In genomic region chr1:151859814-151860405, GRCh38 we compare ENCODE assay signal across 17 cellular contexts. TPM values are rescaled to one million over a fixed set of nuclear protein-coding genes. Genes with fewer than 3 reads are reported as not detected.
DNase-seq lines count a peak whose midpoint lies in the region; ATAC-seq, FAIRE-seq and TF ChIP-seq lines count a peak whose summit lies in the region.
"Had no signal": no experiment of that assay in that cellular context is flagged by ENCODE, and none has a peak within 500 bp of the region (broad histone marks: within the 10 kb centered on the region; RNA-seq: fewer than 3 reads in every experiment).

No MANE protein-coding gene starts in this region.

- peaks cover 4% of the 10 kb centered on the region; the same call in 1 of the 2 replicates for H3K9me1 ChIP-seq in IMR-90 (ENCODE audit: insufficient read depth, low read length)

- H3K9ac ChIP-seq in BLaER1 treated with 17β-estradiol and CSF1 and Interleukin-3, amounts not matched to agents 10 nM and 100 nM = peak overlapping the region in 1 of 11 experiments; percentile 21; a peak in 1 of 22 replicates
- no peak overlapping the region for H3K9ac ChIP-seq in IMR-90 (ENCODE audit: low read depth, low read length)
- H3K9ac ChIP-seq in GM12878 (ENCODE audit: control insufficient read depth, insufficient read depth, low read length) = no peak overlapping the region

- no peak overlapping the region for H3K18ac ChIP-seq in IMR-90 (ENCODE audit: low read depth, low read length)

- no peak overlapping the region for H2BK5ac ChIP-seq in IMR-90 (ENCODE audit: low read depth, low read length, poor library complexity, severe bottlenecking)

- H4K8ac ChIP-seq in IMR-90 (ENCODE audit: low read depth in 2 of 2, low read length in 2 of 2) = no peak overlapping the region

- no peak overlapping the region for H3K14ac ChIP-seq in IMR-90 (replicated peaks; ENCODE audit: low read depth, low read length)

- CTCF ChIA-PET in IMR-90 (lab: Yijun Ruan, JAX) = no interaction called here
- CTCF ChIA-PET in GM12878 (lab: Yijun Ruan, JAX) = interaction anchor here (0.6 to 2.8 kb wide), 4 partner anchors 14 to 48 kb away, joined by 3 to 6 read pairs (median 6); no protein-coding TSS in a partner anchor

- H3K36me3 Mint-ChIP-seq in naive B cell = no peaks in the 10 kb centered on the region

- peak overlapping the region; percentile 37 to 78 (median 65) for H3K4me2 ChIP-seq in BLaER1 treated with 17β-estradiol and CSF1 and Interleukin-3, amounts not matched to agents 10 nM and 100 nM
- H3K4me2 ChIP-seq in IMR-90 (ENCODE audit: low read depth, low read length) (no peak overlapping the region), GM12878 (ENCODE audit: control insufficient read depth, insufficient read depth) (no peak overlapping the region)

- DNase-seq in IMR-90 (no peak), GM12878 (ENCODE audit: low read depth, low spot score) (no peak), naive B cell (peak; percentile 14), small intestine (no peak), SKM-1 (lab: John Stamatoyannopoulos, UW; ENCODE audit: unreplicated experiment) (no peak), GM10266 (ENCODE audit: extremely low spot score) (no peak), NCI-H82 treated with DMSO at 0.1 percent for 48 hours (lab: John Stamatoyannopoulos, UW; ENCODE audit: unreplicated experiment) (no peak)
- DNase-seq: BE2C, GF-D8, H9, NCI-H1048, NCI-H2227 treated with DMSO at 0.1 percent for 48 hours, NCI-H526, Peyer's patch, SHP77 treated with DMSO at 0.1 percent for 48 hours had no signal

- peaks cover 6 to 18% (median 12%) of the 10 kb centered on the region in 3 donors for H3K4me1 Mint-ChIP-seq in naive B cell

- H3K4me1 ChIP-seq in BLaER1 treated with 17β-estradiol and CSF1 and Interleukin-3, amounts not matched to agents 10 nM and 100 nM = peaks cover 14 to 71% (median 19%) of the 10 kb centered on the region in 10 experiments
- H3K4me1 ChIP-seq in IMR-90 (ENCODE audit: control insufficient read depth, insufficient read depth, low read length) (peaks cover 1% of the 10 kb centered on the region; the same call in 1 of the 2 replicates), GM12878 (ENCODE audit: control insufficient read depth, insufficient read depth, low read length) (peaks cover 9% of the 10 kb centered on the region), small intestine (ENCODE audit: control insufficient read depth in 2 of 2, insufficient read depth in 1 of 2, low read depth in 1 of 2, low read length in 1 of 2) (no peaks in the 10 kb centered on the region)
- H3K4me1 ChIP-seq: BE2C, Peyer's patch had no signal

- no peak overlapping the region for H4K5ac ChIP-seq in IMR-90 (ENCODE audit: low read depth, low read length)

- H3K27ac Mint-ChIP-seq in naive B cell = peak overlapping the region in 5 of 6 donors; percentile 2 to 88 (median 54)
- H3K27ac Mint-ChIP-seq: H9 had no signal

- no peak overlapping the region for H3K23ac ChIP-seq in IMR-90 (ENCODE audit: low read depth, low read length)

- BruUV-seq in IMR-90 (replicated peaks; lab: Mats Ljungman, UMichigan) (no TSS peak), GM12878 (replicated peaks; lab: Mats Ljungman, UMichigan) (no TSS peak)

- peak; percentile 7 for FAIRE-seq in GM12878 (lab: Jason Lieb, UNC)
- FAIRE-seq in small intestine (lab: Jason Lieb, UNC) = no peak

- intact Hi-C loops in IMR-90 (cut with micrococcal nuclease) (no loop called here), GM12878 (cut with micrococcal nuclease; ENCODE audit: unreplicated experiment) (no loop called here)

- no peaks in the 10 kb centered on the region for H4K20me1 ChIP-seq in BLaER1 treated with 17β-estradiol and CSF1 and Interleukin-3, amounts not matched to agents 10 nM and 100 nM
- H4K20me1 ChIP-seq in IMR-90 (ENCODE audit: insufficient read depth, low read length) (no peaks in the 10 kb centered on the region), GM12878 (ENCODE audit: control insufficient read depth, insufficient read depth) (no peaks in the 10 kb centered on the region)

- H3K79me2 ChIP-seq in GM12878 (ENCODE audit: control insufficient read depth, insufficient read depth, low read length) = no peaks in the 10 kb centered on the region

- no peak for TF ChIP-seq POLR2A in IMR-90 (IDR thresholded peaks at IDR 0.05; ENCODE audit: low read depth, low read length)
- no peak for TF ChIP-seq POLR2A in GM12878 (IDR thresholded peaks at IDR 0.05; ENCODE audit: low read depth, low read length)

- no peak overlapping the region for H2BK20ac ChIP-seq in IMR-90 (ENCODE audit: low read depth, low read length)

- H3K4me3 Mint-ChIP-seq in naive B cell = peak overlapping the region in 1 of 8 donors; percentile 51

- H3K56ac ChIP-seq in IMR-90 (ENCODE audit: extremely low read depth, insufficient read depth, low read length) = no peak overlapping the region

- TF ChIP-seq CTCF in IMR-90 (conservative IDR thresholded peaks at IDR 0.05; ENCODE audit: low read depth, low read length) (no peak), GM12878 (IDR thresholded peaks at IDR 0.05 in 2 of 3, conservative IDR thresholded peaks at IDR 0.05 in 1 of 3; ENCODE audit: control insufficient read depth in 2 of 3, extremely low read depth in 1 of 3, insufficient read depth in 1 of 3, low read depth in 3 of 3, low read length in 3 of 3) (no peak), GM10266 (IDR thresholded peaks at IDR 0.05; ENCODE audit: control insufficient read depth, insufficient read depth, low read depth, missing control alignments) (no peak)

- H3K9me3 Mint-ChIP-seq in naive B cell = no peaks in the 10 kb centered on the region
- H3K9me3 Mint-ChIP-seq: H9 had no signal

- peaks cover 0 to 15% (median 10%) of the 10 kb centered on the region in 3 donors for H3K27me3 Mint-ChIP-seq in naive B cell

- H2BK15ac ChIP-seq in IMR-90 (ENCODE audit: low read depth, low read length) = no peak overlapping the region

- RAD21 ChIA-PET in GM12878 (lab: Charles Lee; ENCODE audit: unreplicated experiment) = interaction anchor here (0.6 to 2.7 kb wide), 7 partner anchors 12 to 533 kb away, joined by 3 to 10 read pairs (median 4); partner anchors contain the start of genes C2CD4D and MRPL9

- H2BK120ac ChIP-seq in IMR-90 (ENCODE audit: low read depth, low read length) = no peak overlapping the region

- H2AK9ac ChIP-seq in IMR-90 (replicated peaks; ENCODE audit: low read depth, low read length, poor library complexity) = no peak overlapping the region

- H4K91ac ChIP-seq in IMR-90 (ENCODE audit: insufficient read depth, low read depth, low read length) = no peak overlapping the region

- H3K4ac ChIP-seq in IMR-90 (ENCODE audit: low read depth, low read length) = no peak overlapping the region

- H2AK5ac ChIP-seq in IMR-90 (ENCODE audit: low read depth, low read length) = no peak overlapping the region

- 30% methylated on average over 2 of the region's 7 CpGs; no CpG with 5 or more reads in 1 of the 2 experiments for WGBS in IMR-90 (ENCODE audit: extremely low coverage in 2 of 2, insufficient read length in 1 of 2), 2 experiments
- WGBS in GM12878 (ENCODE audit: insufficient coverage, insufficient replicate concordance, low lambda C conversion rate, missing lambda C conversion rate) = 21% methylated on average over 7 of the region's 7 CpGs
- WGBS in small intestine, 3 donors = 78 to 81% (median 81%) methylated on average over 7 of the region's 7 CpGs

- dilution Hi-C loops in IMR-90 (cut with HindIII; ENCODE audit: low sequenced_read_pairs, unreplicated experiment) = no loop called here

- H3K36me3 ChIP-seq in BLaER1 treated with 17β-estradiol and CSF1 and Interleukin-3, amounts not matched to agents 10 nM and 100 nM = no peaks in the 10 kb centered on the region
- H3K36me3 ChIP-seq in IMR-90 (ENCODE audit: control insufficient read depth, insufficient read depth, low read length) (no peaks in the 10 kb centered on the region), GM12878 (ENCODE audit: control insufficient read depth in 2 of 2, insufficient read depth in 2 of 2, low read length in 1 of 2) (no peaks in the 10 kb centered on the region), small intestine (ENCODE audit: control insufficient read depth in 2 of 2, insufficient read depth in 2 of 2, low read length in 2 of 2) (no peaks in the 10 kb centered on the region)
- H3K36me3 ChIP-seq: BE2C, Peyer's patch had no signal

- no peaks in the 10 kb centered on the region for H3K79me1 ChIP-seq in IMR-90 (ENCODE audit: low read depth in 1 of 2, low read length in 2 of 2)

- in situ Hi-C loops in IMR-90 (cut with MboI; ENCODE audit: low sequenced_read_pairs) = no loop called here
- in situ Hi-C loops in GM12878 (cut with MboI) = no loop called here

- H3K27me3 ChIP-seq in BLaER1 treated with 17β-estradiol and CSF1 and Interleukin-3, amounts not matched to agents 10 nM and 100 nM = no peaks in the 10 kb centered on the region
- H3K27me3 ChIP-seq in IMR-90 (ENCODE audit: control insufficient read depth, insufficient read depth, low read length) (peaks cover 22% of the 10 kb centered on the region), GM12878 (replicated peaks in 1 of 2; ENCODE audit: control insufficient read depth in 2 of 2, insufficient read depth in 2 of 2, low read length in 1 of 2) (peaks cover 0 to 3% of the 10 kb centered on the region in 2 experiments; a peak in 2 of 4 replicates), small intestine (ENCODE audit: control insufficient read depth in 2 of 2, insufficient read depth in 2 of 2, low read length in 2 of 2) (no peaks in the 10 kb centered on the region)
- H3K27me3 ChIP-seq: BE2C, Peyer's patch had no signal

- TF ChIP-seq RAD21 in IMR-90 (IDR thresholded peaks at IDR 0.05; ENCODE audit: low read length) (no peak), GM12878 (IDR thresholded peaks at IDR 0.05; ENCODE audit: insufficient read depth, low read depth, low read length) (no peak)

- SMC1A ChIA-PET in GM12878 (lab: Charles Lee; ENCODE audit: uncharacterized antibody, unreplicated experiment) = interaction anchor here (0.7 to 2.3 kb wide), 2 partner anchors 20 to 155 kb away, joined by 4 to 6 read pairs; partner anchors contain the start of gene C2CD4D

- no peak overlapping the region for H3K4me3 ChIP-seq in BLaER1 treated with 17β-estradiol and CSF1 and Interleukin-3, amounts not matched to agents 10 nM and 100 nM
- H3K4me3 ChIP-seq in IMR-90 (ENCODE audit: insufficient read depth, low read depth, low read length) = no peak overlapping the region
- no peak overlapping the region for H3K4me3 ChIP-seq in GM12878
- no peak overlapping the region for H3K4me3 ChIP-seq in small intestine (ENCODE audit: low read depth in 1 of 2, low read length in 2 of 2)
- H3K4me3 ChIP-seq: Peyer's patch had no signal

- no peaks in the 10 kb centered on the region for H3K9me3 ChIP-seq in BLaER1 treated with 17β-estradiol and CSF1 and Interleukin-3, amounts not matched to agents 10 nM and 100 nM (replicated peaks in 1 of 11)
- H3K9me3 ChIP-seq in IMR-90 (ENCODE audit: control insufficient read depth, insufficient read depth, low read length) = no peaks in the 10 kb centered on the region
- no peaks in the 10 kb centered on the region for H3K9me3 ChIP-seq in GM12878 (replicated peaks; ENCODE audit: control insufficient read depth, insufficient read depth, low read length)
- H3K9me3 ChIP-seq in small intestine (ENCODE audit: control insufficient read depth, low read depth) = no peaks in the 10 kb centered on the region
- H3K9me3 ChIP-seq: BE2C, Peyer's patch had no signal

- ATAC-seq in IMR-90 (ENCODE audit: low read depth) (no peak), GM12878 (peak; percentile 80), naive B cell (ENCODE audit: low read depth in 2 of 2) (peak; percentile 81 to 83)

- POLR2A ChIA-PET in IMR-90 (lab: Charles Lee; ENCODE audit: unreplicated experiment) = no interaction called here
- POLR2A ChIA-PET in GM12878 (lab: Charles Lee) = interaction anchor here (1.2 kb wide), 1 partner anchor 20 kb away, joined by 9 read pairs; the partner anchor contains the start of gene C2CD4D

- H3K27ac ChIP-seq in BLaER1 treated with 17β-estradiol and CSF1 and Interleukin-3, amounts not matched to agents 10 nM and 100 nM = no peak overlapping the region
- no peak overlapping the region for H3K27ac ChIP-seq in IMR-90 (ENCODE audit: insufficient read depth, low read length)
- H3K27ac ChIP-seq in GM12878 (ENCODE audit: control insufficient read depth, insufficient read depth) = no peak overlapping the region
- no peak overlapping the region for H3K27ac ChIP-seq in small intestine (ENCODE audit: low read depth in 1 of 2, low read length in 1 of 2)
- H3K27ac ChIP-seq: Peyer's patch had no signal

- TF ChIP-seq EP300 in GM12878 (IDR thresholded peaks at IDR 0.05; ENCODE audit: borderline replicate concordance in 1 of 2, control insufficient read depth in 1 of 2, low read depth in 2 of 2, low read length in 2 of 2) = no peak

- H2AFZ ChIP-seq in IMR-90 (replicated peaks; ENCODE audit: low read length, poor library complexity) = peak overlapping the region; percentile 39
- 0 out of 2 replicates have a peak overlapping the region, but pooled peaks have one; percentile 15 for H2AFZ ChIP-seq in GM12878 (ENCODE audit: control insufficient read depth, low read depth, low read length)

RNA-seq across cellular contexts. Expression of gene THEM5, which starts 6.4 kb away (rescaled TPM):
- total RNA-seq in IMR-90 (2012; rRNA removed) (not detected in 2 replicates), GM12878 (2014; rRNA removed) (not detected in 2 replicates), GM12878 (2014; rRNA removed; fragmentation: Illumina TruSeq; extraction: Trizol) (not detected in 2 replicates), GM12878 (2021) (not detected in 2 replicates)
- polyA plus RNA-seq in IMR-90 (2012; rRNA removed) (not detected in 2 replicates), GM12878 (2011; rRNA removed) (not detected in 2 replicates), GM12878 (2014; fragmentation: Illumina TruSeq; extraction: Trizol) (not detected in 2 replicates), GM12878 (2014; fragmentation: Nextera tagmentation; extraction: Ambion mirVana) (not detected), GM12878 (2014; rRNA removed) (not detected in 2 replicates), GM12878 (2016; fragmentation: Nextera tagmentation; extraction: Ambion mirVana) (under 1 TPM in 1 of 2 experiments, not detected in 1; 0.16 TPM), naive B cell (ENCODE audit: low read depth in 6 of 6) (not detected), small intestine (not detected)
- not detected in 2 replicates for polyA plus RNA-seq in IMR-90 (2012; cell fraction: cytosol; rRNA removed)
- not detected in 2 replicates for polyA plus RNA-seq in IMR-90 (2012; cell fraction: nucleus; rRNA removed; ENCODE audit: low replicate concordance)
- total RNA-seq in GM12878 (2013; cell fraction: nucleolus; rRNA removed) = not detected in 2 replicates
- not detected for polyA plus RNA-seq in GM12878 (2011; ENCODE audit: low read depth)
- not detected in 2 replicates for polyA plus RNA-seq in GM12878 (2011; cell fraction: cytosol; rRNA removed)
- polyA plus RNA-seq in GM12878 (2011; cell fraction: nucleus; rRNA removed) = not detected in 2 replicates
- not detected in 2 replicates for polyA plus RNA-seq in GM12878 (2012)
- polyA minus RNA-seq in GM12878 (2011; rRNA and poly(A)+ RNA removed) = not detected in 2 replicates
- polyA minus RNA-seq in GM12878 (2011; cell fraction: cytosol; rRNA and poly(A)+ RNA removed) = not detected in 2 replicates
- polyA minus RNA-seq in GM12878 (2011; cell fraction: nucleus; rRNA and poly(A)+ RNA removed) = not detected in 2 replicates
- total RNA-seq: H9, HT1080, Peyer's patch had no signal

RNA-seq across cellular contexts. Expression of gene C2CD4D, which starts 20.3 kb away (rescaled TPM):
- total RNA-seq in IMR-90 (2012; rRNA removed) (not detected in 2 replicates), GM12878 (2014; rRNA removed) (0.11 TPM in 1 of 2 replicates, not detected in the other), GM12878 (2014; rRNA removed; fragmentation: Illumina TruSeq; extraction: Trizol) (not detected in 2 replicates), GM12878 (2021) (0.51 and 0.67 TPM in 2 replicates)
- polyA plus RNA-seq in IMR-90 (2012; rRNA removed) (not detected in 2 replicates), GM12878 (2011; rRNA removed) (0.04 and 0.16 TPM in 2 replicates), GM12878 (2014; fragmentation: Illumina TruSeq; extraction: Trizol) (not detected in 2 replicates), GM12878 (2014; fragmentation: Nextera tagmentation; extraction: Ambion mirVana) (under 1 TPM in 1 of 2 experiments, not detected in 1; 0.03 TPM), GM12878 (2014; rRNA removed) (0.09 and 0.51 TPM in 2 replicates), GM12878 (2016; fragmentation: Nextera tagmentation; extraction: Ambion mirVana) (under 1 TPM; 0.09 to 0.27 TPM), naive B cell (ENCODE audit: low read depth in 6 of 6) (under 1 TPM in 3 of 6 donors, not detected in 3; 0.16 to 0.27 (median 0.22) TPM), small intestine (under 1 TPM in 1 of 3 donors, not detected in 2; 0.46 TPM)
- polyA plus RNA-seq in IMR-90 (2012; cell fraction: cytosol; rRNA removed) = 0.03 TPM in 1 of 2 replicates, not detected in the other
- not detected in 2 replicates for polyA plus RNA-seq in IMR-90 (2012; cell fraction: nucleus; rRNA removed; ENCODE audit: low replicate concordance)
- total RNA-seq in GM12878 (2013; cell fraction: nucleolus; rRNA removed) = 0.50 and 0.54 TPM in 2 replicates
- not detected for polyA plus RNA-seq in GM12878 (2011; ENCODE audit: low read depth)
- 0.12 and 0.43 TPM in 2 replicates for polyA plus RNA-seq in GM12878 (2011; cell fraction: cytosol; rRNA removed)
- polyA plus RNA-seq in GM12878 (2011; cell fraction: nucleus; rRNA removed) = 0.94 and 1.0 TPM in 2 replicates
- polyA plus RNA-seq in GM12878 (2012) = 0.10 and 0.16 TPM in 2 replicates
- polyA minus RNA-seq in GM12878 (2011; rRNA and poly(A)+ RNA removed) = not detected in 2 replicates
- polyA minus RNA-seq in GM12878 (2011; cell fraction: cytosol; rRNA and poly(A)+ RNA removed) = not detected in 2 replicates
- polyA minus RNA-seq in GM12878 (2011; cell fraction: nucleus; rRNA and poly(A)+ RNA removed) = 0.85 and 1.6 TPM in 2 replicates
- total RNA-seq: HT1080 had no signal

RNA-seq across cellular contexts. Expression of gene RORC, which starts 28.3 kb away (rescaled TPM):
- total RNA-seq in IMR-90 (2012; rRNA removed) (not detected in 2 replicates), GM12878 (2014; rRNA removed) (not detected in 2 replicates), GM12878 (2014; rRNA removed; fragmentation: Illumina TruSeq; extraction: Trizol) (not detected in 2 replicates), GM12878 (2021) (0.05 TPM in 1 of 2 replicates, not detected in the other)
- polyA plus RNA-seq in IMR-90 (2012; rRNA removed) (not detected in 2 replicates), GM12878 (2011; rRNA removed) (not detected in 2 replicates), GM12878 (2014; fragmentation: Illumina TruSeq; extraction: Trizol) (not detected in 2 replicates), GM12878 (2014; fragmentation: Nextera tagmentation; extraction: Ambion mirVana) (not detected), GM12878 (2014; rRNA removed) (not detected in 2 replicates), GM12878 (2016; fragmentation: Nextera tagmentation; extraction: Ambion mirVana) (not detected), naive B cell (ENCODE audit: low read depth in 6 of 6) (under 1 TPM in 1 of 6 donors, not detected in 5; 0.08 TPM), small intestine (10 to 100 TPM in 2 of 3 donors, 1 to 10 TPM in 1; 5.4 to 15.2 (median 10.8) TPM)
- polyA plus RNA-seq in IMR-90 (2012; cell fraction: cytosol; rRNA removed) = not detected in 2 replicates
- not detected in 2 replicates for polyA plus RNA-seq in IMR-90 (2012; cell fraction: nucleus; rRNA removed; ENCODE audit: low replicate concordance)
- not detected in 2 replicates for total RNA-seq in GM12878 (2013; cell fraction: nucleolus; rRNA removed)
- polyA plus RNA-seq in GM12878 (2011; ENCODE audit: low read depth) = not detected
- polyA plus RNA-seq in GM12878 (2011; cell fraction: cytosol; rRNA removed) = 0.02 TPM in 1 of 2 replicates, not detected in the other
- polyA plus RNA-seq in GM12878 (2011; cell fraction: nucleus; rRNA removed) = not detected in 2 replicates
- polyA plus RNA-seq in GM12878 (2012) = not detected in 2 replicates
- polyA minus RNA-seq in GM12878 (2011; rRNA and poly(A)+ RNA removed) = not detected in 2 replicates
- not detected in 2 replicates for polyA minus RNA-seq in GM12878 (2011; cell fraction: cytosol; rRNA and poly(A)+ RNA removed)
- polyA minus RNA-seq in GM12878 (2011; cell fraction: nucleus; rRNA and poly(A)+ RNA removed) = not detected in 2 replicates
- total RNA-seq: HT1080 had no signal

RNA-seq across cellular contexts. Expression of gene THEM4, which starts 49.4 kb away (rescaled TPM):
- 7.3 and 8.3 TPM in 2 replicates for total RNA-seq in IMR-90 (2012; rRNA removed)
- 12.2 and 15.7 TPM in 2 replicates for polyA plus RNA-seq in IMR-90 (2012; rRNA removed)
- 5.9 and 6.6 TPM in 2 replicates for polyA plus RNA-seq in IMR-90 (2012; cell fraction: cytosol; rRNA removed)
- 4.0 and 16.7 TPM in 2 replicates for polyA plus RNA-seq in IMR-90 (2012; cell fraction: nucleus; rRNA removed; ENCODE audit: low replicate concordance)
- 17.5 and 19.0 TPM in 2 replicates for total RNA-seq in GM12878 (2013; cell fraction: nucleolus; rRNA removed)
- 13.2 and 14.1 TPM in 2 replicates for total RNA-seq in GM12878 (2014; rRNA removed)
- 16.7 and 17.1 TPM in 2 replicates for total RNA-seq in GM12878 (2014; rRNA removed; fragmentation: Illumina TruSeq; extraction: Trizol)
- 11.7 and 13.2 TPM in 2 replicates for total RNA-seq in GM12878 (2021)
- polyA plus RNA-seq in GM12878 (2011; ENCODE audit: low read depth) = 7.3 TPM
- 18.6 and 21.9 TPM in 2 replicates for polyA plus RNA-seq in GM12878 (2011; rRNA removed)
- 11.2 TPM in 2 replicates for polyA plus RNA-seq in GM12878 (2011; cell fraction: cytosol; rRNA removed)
- 7.2 and 10.5 TPM in 2 replicates for polyA plus RNA-seq in GM12878 (2011; cell fraction: nucleus; rRNA removed)
- 8.5 and 10.9 TPM in 2 replicates for polyA plus RNA-seq in GM12878 (2012)
- polyA plus RNA-seq in GM12878 (2014; fragmentation: Illumina TruSeq; extraction: Trizol) = 26.0 and 26.8 TPM in 2 replicates
- 1 to 10 TPM; 3.4 to 7.2 TPM for polyA plus RNA-seq in GM12878 (2014; fragmentation: Nextera tagmentation; extraction: Ambion mirVana)
- polyA plus RNA-seq in GM12878 (2014; rRNA removed) = 22.6 and 30.8 TPM in 2 replicates
- 10 to 100 TPM; 21.9 to 25.4 TPM for polyA plus RNA-seq in GM12878 (2016; fragmentation: Nextera tagmentation; extraction: Ambion mirVana)
- 7.5 and 9.0 TPM in 2 replicates for polyA minus RNA-seq in GM12878 (2011; rRNA and poly(A)+ RNA removed)
- 1.7 and 2.3 TPM in 2 replicates for polyA minus RNA-seq in GM12878 (2011; cell fraction: cytosol; rRNA and poly(A)+ RNA removed)
- polyA minus RNA-seq in GM12878 (2011; cell fraction: nucleus; rRNA and poly(A)+ RNA removed) = 3.1 and 4.3 TPM in 2 replicates
- 10 to 100 TPM in 2 of 6 donors, 1 to 10 TPM in 4; 6.6 to 11.9 (median 8.1) TPM for polyA plus RNA-seq in naive B cell (ENCODE audit: low read depth in 6 of 6)
- 10 to 100 TPM in 1 of 3 donors, 1 to 10 TPM in 2; 5.7 to 10.4 (median 8.3) TPM for polyA plus RNA-seq in small intestine

RNA-seq across cellular contexts. Expression of gene LINGO4, which starts 54.7 kb away (rescaled TPM):
- total RNA-seq in IMR-90 (2012; rRNA removed) (not detected in 2 replicates), GM12878 (2014; rRNA removed) (not detected in 2 replicates), GM12878 (2014; rRNA removed; fragmentation: Illumina TruSeq; extraction: Trizol) (not detected in 2 replicates), GM12878 (2021) (not detected in 2 replicates)
- polyA plus RNA-seq in IMR-90 (2012; rRNA removed) (not detected in 2 replicates), GM12878 (2011; rRNA removed) (not detected in 2 replicates), GM12878 (2014; fragmentation: Illumina TruSeq; extraction: Trizol) (not detected in 2 replicates), GM12878 (2014; fragmentation: Nextera tagmentation; extraction: Ambion mirVana) (not detected), GM12878 (2014; rRNA removed) (not detected in 2 replicates), GM12878 (2016; fragmentation: Nextera tagmentation; extraction: Ambion mirVana) (not detected), naive B cell (ENCODE audit: low read depth in 6 of 6) (not detected), small intestine (under 1 TPM in 1 of 3 donors, not detected in 2; 0.15 TPM)
- polyA plus RNA-seq in IMR-90 (2012; cell fraction: cytosol; rRNA removed) = not detected in 2 replicates
- not detected in 2 replicates for polyA plus RNA-seq in IMR-90 (2012; cell fraction: nucleus; rRNA removed; ENCODE audit: low replicate concordance)
- not detected in 2 replicates for total RNA-seq in GM12878 (2013; cell fraction: nucleolus; rRNA removed)
- polyA plus RNA-seq in GM12878 (2011; ENCODE audit: low read depth) = not detected
- polyA plus RNA-seq in GM12878 (2011; cell fraction: cytosol; rRNA removed) = not detected in 2 replicates
- not detected in 2 replicates for polyA plus RNA-seq in GM12878 (2011; cell fraction: nucleus; rRNA removed)
- polyA plus RNA-seq in GM12878 (2012) = not detected in 2 replicates
- not detected in 2 replicates for polyA minus RNA-seq in GM12878 (2011; rRNA and poly(A)+ RNA removed)
- not detected in 2 replicates for polyA minus RNA-seq in GM12878 (2011; cell fraction: cytosol; rRNA and poly(A)+ RNA removed)
- not detected in 2 replicates for polyA minus RNA-seq in GM12878 (2011; cell fraction: nucleus; rRNA and poly(A)+ RNA removed)
- total RNA-seq: H9, HT1080 had no signal

Comparison
In these comparisons a context has a peak if more than half of its experiments do, and no peak if none do; other contexts are left out.
1. H3K4me2 ChIP-seq: peak in BLaER1 treated with 17β-estradiol and CSF1 and Interleukin-3, amounts not matched to agents 10 nM and 100 nM (11 of 11); none in IMR-90 (single experiment) and GM12878 (single experiment).
2. RNA of gene RORC, which starts 28.3 kb away (polyA plus RNA-seq): 5.4 to 15.2 TPM in small intestine; 0.08 TPM in naive B cell, not detected in IMR-90 and 0.02 TPM in GM12878; every median in the first group is over 4 times any median in the second.